9 cellular contexts compared by ENCODE assay signal in the genomic region with DNA sequence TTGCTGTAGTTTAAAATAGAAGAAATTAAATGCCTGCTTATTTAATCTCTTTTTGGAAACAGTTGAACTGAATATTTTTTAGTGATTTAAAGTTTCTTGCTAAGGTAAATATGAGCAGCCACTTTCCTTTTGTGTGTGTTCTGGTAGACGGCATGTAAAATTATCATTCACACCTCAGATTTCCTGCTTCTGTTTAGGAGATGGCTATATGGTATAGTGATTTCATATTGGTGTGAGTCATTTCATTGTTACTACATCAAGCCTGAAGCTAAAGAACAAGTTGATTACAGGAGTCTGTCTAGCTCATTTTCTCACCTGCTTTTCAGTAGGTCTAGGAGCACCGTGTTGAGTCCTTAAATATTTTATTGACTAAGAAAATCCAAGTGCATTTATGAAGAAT. TPM values are rescaled to one million over a fixed set of nuclear protein-coding genes. Genes with fewer than 3 reads are reported as not detected.
DNase-seq lines count a peak whose midpoint lies in the region; ATAC-seq and TF ChIP-seq lines count a peak whose summit lies in the region.
"Had no signal": no experiment of that assay in that cellular context is flagged by ENCODE, and none has a peak within 500 bp of the region (broad histone marks: within the 10 kb centered on the region; RNA-seq: fewer than 3 reads in every experiment).

No MANE protein-coding gene starts in this region.

- H3K4ac ChIP-seq in IMR-90 (ENCODE audit: low read depth, low read length), result no peak overlapping the region

- no peaks in the 10 kb centered on the region for H3K9me3 Mint-ChIP-seq in neural crest cell

- dilution Hi-C loops in IMR-90 (cut with HindIII; ENCODE audit: low sequenced_read_pairs, unreplicated experiment), result no loop called here

- peaks cover 65% of the 10 kb centered on the region for H4K20me1 ChIP-seq in IMR-90 (ENCODE audit: insufficient read depth, low read length)

- POLR2A ChIA-PET in IMR-90 (lab: Charles Lee; ENCODE audit: unreplicated experiment), result no interaction called here

- H3K14ac ChIP-seq in IMR-90 (replicated peaks; ENCODE audit: low read depth, low read length), result no peak overlapping the region

- H3K4me2 ChIP-seq in IMR-90 (ENCODE audit: low read depth, low read length), result peak overlapping the region; percentile 77

- ATAC-seq in IMR-90 (ENCODE audit: low read depth) (no peak), HG02884 (IDR thresholded peaks at IDR 0.05; ENCODE audit: unreplicated experiment) (no peak)

- H3K4me1 Mint-ChIP-seq in neural crest cell, result peaks cover 42% of the 10 kb centered on the region

- H3K56ac ChIP-seq in IMR-90 (ENCODE audit: extremely low read depth, insufficient read depth, low read length), result no peak overlapping the region

- H3K9me3 ChIP-seq in IMR-90 (ENCODE audit: control insufficient read depth, insufficient read depth, low read length), result no peaks in the 10 kb centered on the region
- no peaks in the 10 kb centered on the region for H3K9me3 ChIP-seq in effector memory CD4-positive, alpha-beta T cell (ENCODE audit: control insufficient read depth, low read length)

- H3K9me1 ChIP-seq in IMR-90 (ENCODE audit: insufficient read depth, low read length), result peaks cover 8% of the 10 kb centered on the region

- DNase-seq in GM12864 (ENCODE audit: low read depth) (no peak), IMR-90 (peak; percentile 63), amniotic epithelial cell (ENCODE audit: low read depth) (peak; percentile 66), neural crest cell (ENCODE audit: low read depth, low spot score) (no peak), germinal center (ENCODE audit: low spot score) (no peak), NCI-H82 (lab: John Stamatoyannopoulos, UW) (no peak)
- no peak for DNase-seq in effector memory CD4-positive, alpha-beta T cell
- DNase-seq: posterior cingulate gyrus had no signal

- H3K23ac ChIP-seq in IMR-90 (ENCODE audit: low read depth, low read length), result no peak overlapping the region

- H3K36me3 ChIP-seq in IMR-90 (ENCODE audit: control insufficient read depth, insufficient read depth, low read length), result no peaks in the 10 kb centered on the region
- H3K36me3 ChIP-seq in effector memory CD4-positive, alpha-beta T cell (ENCODE audit: control insufficient read depth, insufficient read depth, low read length), result no peaks in the 10 kb centered on the region

- H3K18ac ChIP-seq in IMR-90 (ENCODE audit: low read depth, low read length), result no peak overlapping the region

- H2BK15ac ChIP-seq in IMR-90 (ENCODE audit: low read depth, low read length), result no peak overlapping the region

- no peak overlapping the region for H2BK120ac ChIP-seq in IMR-90 (ENCODE audit: low read depth, low read length)

- no peak for TF ChIP-seq RAD21 in IMR-90 (IDR thresholded peaks at IDR 0.05; ENCODE audit: low read length)

- in situ Hi-C loops in IMR-90 (cut with MboI; ENCODE audit: low sequenced_read_pairs), result no loop called here

- H3K4me3 Mint-ChIP-seq in neural crest cell, result peak overlapping the region; percentile 84

- H4K5ac ChIP-seq in IMR-90 (ENCODE audit: low read depth, low read length), result no peak overlapping the region

- H3K27ac ChIP-seq in IMR-90 (ENCODE audit: insufficient read depth, low read length), result no peak overlapping the region
- H3K27ac ChIP-seq in effector memory CD4-positive, alpha-beta T cell (ENCODE audit: insufficient read depth, low read length, poor library complexity, severe bottlenecking), result no peak overlapping the region

- no peak for TF ChIP-seq POLR2A in IMR-90 (IDR thresholded peaks at IDR 0.05; ENCODE audit: low read depth, low read length)

- H3K4me3 ChIP-seq in GM12864 (ENCODE audit: low read depth, low read length), result peak overlapping the region; percentile 33; the same call in 1 of the 2 replicates
- no peak overlapping the region for H3K4me3 ChIP-seq in IMR-90 (ENCODE audit: insufficient read depth, low read depth, low read length)
- H3K4me3 ChIP-seq in effector memory CD4-positive, alpha-beta T cell (ENCODE audit: insufficient read depth, low read depth, low read length, poor library complexity, severe bottlenecking), result no peak overlapping the region

- H3K9ac ChIP-seq in IMR-90 (ENCODE audit: low read depth, low read length), result no peak overlapping the region

- TSS peak; percentile 9 for BruUV-seq in IMR-90 (replicated peaks; lab: Mats Ljungman, UMichigan)

- H2AFZ ChIP-seq in IMR-90 (replicated peaks; ENCODE audit: low read length, poor library complexity), result no peak overlapping the region

- CTCF ChIA-PET in IMR-90 (lab: Yijun Ruan, JAX), result no interaction called here

- H2AK5ac ChIP-seq in IMR-90 (ENCODE audit: low read depth, low read length), result no peak overlapping the region

- H4K91ac ChIP-seq in IMR-90 (ENCODE audit: insufficient read depth, low read depth, low read length), result no peak overlapping the region

- H3K36me3 Mint-ChIP-seq in neural crest cell (ENCODE audit: low read depth), result no peaks in the 10 kb centered on the region

- no peaks in the 10 kb centered on the region for H3K27me3 ChIP-seq in IMR-90 (ENCODE audit: control insufficient read depth, insufficient read depth, low read length)
- H3K27me3 ChIP-seq in effector memory CD4-positive, alpha-beta T cell (replicated peaks; ENCODE audit: control insufficient read depth, insufficient read depth, low read length, poor library complexity, severe bottlenecking), result no peaks in the 10 kb centered on the region

- peaks cover 6 to 51% of the 10 kb centered on the region in 2 experiments for H3K79me1 ChIP-seq in IMR-90 (ENCODE audit: low read depth in 1 of 2, low read length in 2 of 2)

- no peak overlapping the region for H3K27ac Mint-ChIP-seq in neural crest cell (ENCODE audit: unreplicated experiment)

- intact Hi-C loops in IMR-90 (cut with micrococcal nuclease), result no loop called here

- no peak overlapping the region for H2BK5ac ChIP-seq in IMR-90 (ENCODE audit: low read depth, low read length, poor library complexity, severe bottlenecking)

- WGBS in IMR-90 (ENCODE audit: extremely low coverage in 2 of 2, insufficient read length in 1 of 2), 2 experiments, result no CpG with 5 or more reads among the region's 2 CpGs

- H4K8ac ChIP-seq in IMR-90 (ENCODE audit: low read depth in 2 of 2, low read length in 2 of 2), result no peak overlapping the region

- H3K4me1 ChIP-seq in IMR-90 (ENCODE audit: control insufficient read depth, insufficient read depth, low read length), result peaks cover 6% of the 10 kb centered on the region; the same call in 1 of the 2 replicates
- peaks cover 8% of the 10 kb centered on the region for H3K4me1 ChIP-seq in effector memory CD4-positive, alpha-beta T cell (ENCODE audit: control insufficient read depth, insufficient read depth, low read length, poor library complexity, severe bottlenecking)

- no peak overlapping the region for H2BK20ac ChIP-seq in IMR-90 (ENCODE audit: low read depth, low read length)

- no peak for TF ChIP-seq CTCF in GM12864 (IDR thresholded peaks at IDR 0.05; ENCODE audit: low read depth, low read length, missing control alignments)
- no peak for TF ChIP-seq CTCF in IMR-90 (conservative IDR thresholded peaks at IDR 0.05; ENCODE audit: low read depth, low read length)
- no peak for TF ChIP-seq CTCF in neural crest cell (conservative IDR thresholded peaks at IDR 0.05)

- no peaks in the 10 kb centered on the region for H3K27me3 Mint-ChIP-seq in neural crest cell (ENCODE audit: low read depth)

- H2AK9ac ChIP-seq in IMR-90 (replicated peaks; ENCODE audit: low read depth, low read length, poor library complexity), result no peak overlapping the region

TF ChIP-seq in IMR-90, 13 proteins besides CTCF, POLR2A, EP300 and RAD21:
- TF ChIP-seq RFX5 (IDR thresholded peaks at IDR 0.05; ENCODE audit: low read depth, low read length) (no peak), CHD1 (IDR thresholded peaks at IDR 0.05; ENCODE audit: low read depth, low read length) (no peak), MAFK (IDR thresholded peaks at IDR 0.05; ENCODE audit: low read depth, low read length) (no peak), FOS (IDR thresholded peaks at IDR 0.05; ENCODE audit: low read depth, low read length) (peak; percentile 25; the same call in 1 of the 2 replicates), CEBPB (IDR thresholded peaks at IDR 0.05; ENCODE audit: low read depth, low read length) (peak; percentile 58), BHLHE40 (IDR thresholded peaks at IDR 0.05; ENCODE audit: low read depth, low read length) (no peak)

RNA-seq across cellular contexts. Expression of a gene that starts 2.2 kb away (rescaled TPM):
- total RNA-seq in IMR-90 (2012; rRNA removed), result 28.5 and 33.1 TPM in 2 replicates
- 30.4 and 40.5 TPM in 2 replicates for polyA plus RNA-seq in IMR-90 (2012; rRNA removed)
- 14.1 and 42.1 TPM in 2 replicates for polyA plus RNA-seq in IMR-90 (2012; cell fraction: cytosol; rRNA removed)
- 19.7 and 60.8 TPM in 2 replicates for polyA plus RNA-seq in IMR-90 (2012; cell fraction: nucleus; rRNA removed; ENCODE audit: low replicate concordance)
- total RNA-seq in neural crest cell, result 69.0 and 69.8 TPM in 2 replicates

RNA-seq across cellular contexts. Expression of a gene that starts 43.6 kb away (rescaled TPM):
- total RNA-seq in IMR-90 (2012; rRNA removed) (50.2 and 67.2 TPM in 2 replicates), neural crest cell (50.0 and 52.5 TPM in 2 replicates)
- 15.4 and 20.4 TPM in 2 replicates for polyA plus RNA-seq in IMR-90 (2012; rRNA removed)
- polyA plus RNA-seq in IMR-90 (2012; cell fraction: cytosol; rRNA removed), result 2.2 and 3.6 TPM in 2 replicates
- 1.6 and 12.9 TPM in 2 replicates for polyA plus RNA-seq in IMR-90 (2012; cell fraction: nucleus; rRNA removed; ENCODE audit: low replicate concordance)

RNA-seq across cellular contexts. Expression of a gene that starts 56.5 kb away (rescaled TPM):
- 8.3 and 10.8 TPM in 2 replicates for total RNA-seq in IMR-90 (2012; rRNA removed)
- polyA plus RNA-seq in IMR-90 (2012; rRNA removed), result 11.8 and 12.6 TPM in 2 replicates
- 6.2 and 10.4 TPM in 2 replicates for polyA plus RNA-seq in IMR-90 (2012; cell fraction: cytosol; rRNA removed)
- 31.5 and 32.7 TPM in 2 replicates for polyA plus RNA-seq in IMR-90 (2012; cell fraction: nucleus; rRNA removed; ENCODE audit: low replicate concordance)
- 30.2 and 31.7 TPM in 2 replicates for total RNA-seq in neural crest cell

Comparison
In these comparisons a context has a peak if more than half of its experiments do, and no peak if none do; other contexts are left out.
1. DNase-seq: peak in IMR-90 (single experiment) and amniotic epithelial cell (single experiment); none in GM12864 (single experiment), neural crest cell (single experiment), germinal center (single experiment), NCI-H82 (single experiment) and effector memory CD4-positive, alpha-beta T cell (0 of 3).